10 cellular contexts compared by ENCODE assay signal in genomic region chr11:110077866-110078325, GRCh38. TPM values are rescaled to one million over a fixed set of nuclear protein-coding genes. Genes with fewer than 3 reads are reported as not detected.
DNase-seq lines count a peak whose midpoint lies in the region; ATAC-seq and TF ChIP-seq lines count a peak whose summit lies in the region.
"Had no signal": no experiment of that assay in that cellular context is flagged by ENCODE, and none has a peak within 500 bp of the region (broad histone marks: within the 10 kb centered on the region; RNA-seq: fewer than 3 reads in every experiment).

No MANE protein-coding gene starts in this region.

- H3K27me3 ChIP-seq in prostate gland (replicated peaks; ENCODE audit: insufficient read depth) (no peaks in the 10 kb centered on the region), ovary (no peaks in the 10 kb centered on the region)

- no peak for TF ChIP-seq EP300 in ovary (IDR thresholded peaks at IDR 0.05)

- CTCF ChIA-PET in activated CD8-positive, alpha-beta T cell treated with anti-CD3 and anti-CD28 coated beads, Interleukin-2, amount 10 ng/mL, durations not matched to agents 7 days and 5 days (lab: Charles Lee) = interaction anchor here (0.7 to 1.6 kb wide), 3 partner anchors 13 to 131 kb away, joined by 3 to 5 read pairs (median 4); no protein-coding TSS in a partner anchor

- peak; percentile 38 for TF ChIP-seq POLR2A in GM19099 (IDR thresholded peaks at IDR 0.05; ENCODE audit: extremely low read depth, insufficient read length, low read depth)
- no peak for TF ChIP-seq POLR2A in prostate gland (IDR thresholded peaks at IDR 0.05)
- TF ChIP-seq POLR2A in ovary (IDR thresholded peaks at IDR 0.05) = no peak

- TF ChIP-seq CTCF in AG10803 (conservative IDR thresholded peaks at IDR 0.05; ENCODE audit: low read length) = no peak
- no peak for TF ChIP-seq CTCF in mesothelial cell of epicardium (IDR thresholded peaks at IDR 0.05; ENCODE audit: unreplicated experiment)
- TF ChIP-seq CTCF in prostate gland (IDR thresholded peaks at IDR 0.05) = no peak
- no peak for TF ChIP-seq CTCF in ovary (IDR thresholded peaks at IDR 0.05)

- POLR2A ChIA-PET in activated CD8-positive, alpha-beta T cell treated with anti-CD3 and anti-CD28 coated beads, Interleukin-2, amount 10 ng/mL, durations not matched to agents 7 days and 5 days (lab: Charles Lee) = interaction anchor here (1.3 kb wide), 1 partner anchor 14 kb away, joined by 4 read pairs; no protein-coding TSS in a partner anchor

- 63% methylated on average over 6 of the region's 6 CpGs for WGBS in prostate gland
- WGBS in ovary, 3 donors = 53 to 61% (median 54%) methylated on average over 6 of the region's 6 CpGs

- no peak overlapping the region for H3K27ac ChIP-seq in prostate gland
- no peak overlapping the region for H3K27ac ChIP-seq in ovary

- H3K36me3 Mint-ChIP-seq in activated CD8-positive, alpha-beta T cell treated with anti-CD3 and anti-CD28 coated beads, Interleukin-2, amount 10 ng/mL, durations not matched to agents 7 days and 5 days (ENCODE audit: low read depth) = no peaks in the 10 kb centered on the region
- peaks cover 2% of the 10 kb centered on the region for H3K36me3 Mint-ChIP-seq in mesothelial cell of epicardium

- H3K4me3 ChIP-seq in AG10803 (ENCODE audit: low read length) (no peak overlapping the region), prostate gland (no peak overlapping the region), ovary (no peak overlapping the region)

- no peak overlapping the region for H3K4me3 Mint-ChIP-seq in activated CD8-positive, alpha-beta T cell treated with anti-CD3 and anti-CD28 coated beads, Interleukin-2, amount 10 ng/mL, durations not matched to agents 7 days and 5 days
- no peak overlapping the region for H3K4me3 Mint-ChIP-seq in mesothelial cell of epicardium
- H3K4me3 Mint-ChIP-seq: dendritic cell treated with granulocyte-macrophage colony-stimulating factor and Interleukin-4, amounts not matched to agents 40 ng/mL and 50 ng/mL, for 4 days had no signal

- ATAC-seq in HG03097 (IDR thresholded peaks at IDR 0.05; ENCODE audit: low FRiP score, unreplicated experiment) = peak; percentile 75
- ATAC-seq in activated CD8-positive, alpha-beta T cell treated with anti-CD3 and anti-CD28 coated beads, Interleukin-2, amount 10 ng/mL, durations not matched to agents 7 days and 5 days = peak; percentile 27
- ATAC-seq: HCT116 had no signal

- no peaks in the 10 kb centered on the region for H3K9me3 Mint-ChIP-seq in activated CD8-positive, alpha-beta T cell treated with anti-CD3 and anti-CD28 coated beads, Interleukin-2, amount 10 ng/mL, durations not matched to agents 7 days and 5 days (ENCODE audit: insufficient read depth)
- H3K9me3 Mint-ChIP-seq in mesothelial cell of epicardium = peaks cover 3% of the 10 kb centered on the region
- H3K9me3 Mint-ChIP-seq: dendritic cell treated with granulocyte-macrophage colony-stimulating factor and Interleukin-4, amounts not matched to agents 40 ng/mL and 50 ng/mL, for 4 days had no signal

- H3K4me1 ChIP-seq in prostate gland (replicated peaks) (no peaks in the 10 kb centered on the region), ovary (ENCODE audit: insufficient read depth) (peaks cover 5% of the 10 kb centered on the region)

- no peaks in the 10 kb centered on the region for H3K36me3 ChIP-seq in prostate gland
- H3K36me3 ChIP-seq in ovary = no peaks in the 10 kb centered on the region

- peaks cover 8% of the 10 kb centered on the region for H3K4me1 Mint-ChIP-seq in activated CD8-positive, alpha-beta T cell treated with anti-CD3 and anti-CD28 coated beads, Interleukin-2, amount 10 ng/mL, durations not matched to agents 7 days and 5 days (ENCODE audit: low read depth)
- H3K4me1 Mint-ChIP-seq in mesothelial cell of epicardium = peaks cover 46% of the 10 kb centered on the region

- peak; percentile 56 for DNase-seq in AG10803 (ENCODE audit: low read depth)
- DNase-seq in activated CD8-positive, alpha-beta T cell treated with anti-CD3 and anti-CD28 coated beads, Interleukin-2, amount 10 ng/mL, durations not matched to agents 7 days and 5 days = peak; percentile 36
- no peak for DNase-seq in mesothelial cell of epicardium (ENCODE audit: low spot score in 2 of 2, unreplicated experiment in 2 of 2)
- DNase-seq in prostate gland (ENCODE audit: low spot score) = no peak
- DNase-seq in ovary = no peak
- DNase-seq in NAMALWA (ENCODE audit: low spot score) = no peak

- peaks cover 12% of the 10 kb centered on the region for H3K27me3 Mint-ChIP-seq in activated CD8-positive, alpha-beta T cell treated with anti-CD3 and anti-CD28 coated beads, Interleukin-2, amount 10 ng/mL, durations not matched to agents 7 days and 5 days (ENCODE audit: low read depth)
- no peaks in the 10 kb centered on the region for H3K27me3 Mint-ChIP-seq in mesothelial cell of epicardium (ENCODE audit: low read depth)
- H3K27me3 Mint-ChIP-seq: dendritic cell treated with granulocyte-macrophage colony-stimulating factor and Interleukin-4, amounts not matched to agents 40 ng/mL and 50 ng/mL, for 4 days had no signal

- H3K9me3 ChIP-seq in prostate gland = no peaks in the 10 kb centered on the region
- H3K9me3 ChIP-seq in ovary = no peaks in the 10 kb centered on the region

- intact Hi-C loops in prostate gland (cut with DNase I) = no loop called here
- intact Hi-C loops in ovary (cut with DNase I) = no loop called here

- no peak overlapping the region for H3K27ac Mint-ChIP-seq in activated CD8-positive, alpha-beta T cell treated with anti-CD3 and anti-CD28 coated beads, Interleukin-2, amount 10 ng/mL, durations not matched to agents 7 days and 5 days
- peak overlapping the region; percentile 82 for H3K27ac Mint-ChIP-seq in mesothelial cell of epicardium
- H3K27ac Mint-ChIP-seq: dendritic cell treated with granulocyte-macrophage colony-stimulating factor and Interleukin-4, amounts not matched to agents 40 ng/mL and 50 ng/mL, for 4 days had no signal

RNA-seq across cellular contexts. Expression of gene ZC3H12C, which starts 15.3 kb away (rescaled TPM):
- under 1 TPM; 0.08 to 0.18 TPM for total RNA-seq in activated CD8-positive, alpha-beta T cell treated with anti-CD3 and anti-CD28 coated beads, Interleukin-2, amount 10 ng/mL, durations not matched to agents 7 days and 5 days
- total RNA-seq in mesothelial cell of epicardium (16.7 to 17.0 TPM (median 17.0 TPM) in 3 replicates), prostate gland (10 to 100 TPM in 1 of 2 donors, 1 to 10 TPM in 1; 6.5 to 11.9 TPM), ovary (10 to 100 TPM; 10.2 to 21.0 (median 17.7) TPM)
- polyA plus RNA-seq in ovary = 1 to 10 TPM; 2.5 to 7.5 TPM

Comparison
In these comparisons a context has a peak if more than half of its experiments do, and no peak if none do; other contexts are left out.
1. DNase-seq: peak in AG10803 (single experiment) and activated CD8-positive, alpha-beta T cell treated with anti-CD3 and anti-CD28 coated beads, Interleukin-2, amount 10 ng/mL, durations not matched to agents 7 days and 5 days (single experiment); none in mesothelial cell of epicardium (0 of 2), prostate gland (single experiment), ovary (0 of 5) and NAMALWA (single experiment).
2. RNA of gene ZC3H12C, which starts 15.3 kb away (total RNA-seq): 10.2 to 21.0 TPM in ovary, 16.7 to 17.0 TPM in mesothelial cell of epicardium and 6.5 to 11.9 TPM in prostate gland; 0.08 to 0.18 TPM in activated CD8-positive, alpha-beta T cell treated with anti-CD3 and anti-CD28 coated beads, Interleukin-2, amount 10 ng/mL, durations not matched to agents 7 days and 5 days; every median in the first group is over 4 times any median in the second.